32 cellular contexts compared by ENCODE assay signal in genomic region chr20:602357-602970, GRCh38. TPM values are rescaled to one million over a fixed set of nuclear protein-coding genes. Genes with fewer than 3 reads are reported as not detected.
DNase-seq lines count a peak whose midpoint lies in the region; ATAC-seq, FAIRE-seq and TF ChIP-seq lines count a peak whose summit lies in the region.
"Had no signal": no experiment of that assay in that cellular context is flagged by ENCODE, and none has a peak within 500 bp of the region (broad histone marks: within the 10 kb centered on the region; RNA-seq: fewer than 3 reads in every experiment).

No MANE protein-coding gene starts in this region.

- H3K4me3 ChIP-seq in GM23338 = no peak overlapping the region
- H3K4me3 ChIP-seq in gastroesophageal sphincter = no peak overlapping the region
- no peak overlapping the region for H3K4me3 ChIP-seq in trophoblast cell (ENCODE audit: low read depth, low read length)
- H3K4me3 ChIP-seq in small intestine (ENCODE audit: low read depth in 1 of 2, low read length in 2 of 2) = no peak overlapping the region
- no peak overlapping the region for H3K4me3 ChIP-seq in mammary epithelial cell (replicated peaks in 1 of 3; ENCODE audit: insufficient read depth in 1 of 3, low read depth in 2 of 3, low read length in 3 of 3)
- H3K4me3 ChIP-seq: esophagus squamous epithelium, SK-N-MC, vagina had no signal

- H3F3A ChIP-seq in GM23338 (replicated peaks; ENCODE audit: low read depth) = no peaks in the 10 kb centered on the region

- H3K79me2 ChIP-seq in GM23338 (replicated peaks; ENCODE audit: insufficient read depth) = no peaks in the 10 kb centered on the region
- H3K79me2 ChIP-seq in trophoblast cell (ENCODE audit: control insufficient read depth, insufficient read depth, low read length, poor library complexity) = no peaks in the 10 kb centered on the region
- H3K79me2 ChIP-seq in mammary epithelial cell (ENCODE audit: insufficient read depth, low read length) = no peaks in the 10 kb centered on the region

- H3K27ac Mint-ChIP-seq in GM23338 = no peak overlapping the region
- H3K27ac Mint-ChIP-seq: activated T-cell treated with anti-CD3 and anti-CD28 coated beads, Interleukin-2, amount 50 U/mL, for 72 hours; CD4-positive, alpha-beta T cell; endodermal cell; immature natural killer cell; natural killer cell treated with Interleukin-12 subunit alpha and Interleukin-12 subunit beta and Interleukin-15 and Interleukin-18, amount 100 ng/mL, for 72 hours; stimulated activated naive CD8-positive, alpha-beta T cell treated with anti-CD3 and anti-CD28 coated beads, Interleukin-15, Interleukin-2, amounts not matched to agents 100 ng/mL and 50 ng/mL, for 24 hours had no signal

- peaks cover 5% of the 10 kb centered on the region for H3K79me1 ChIP-seq in trophoblast cell (ENCODE audit: low read length)

- no peaks in the 10 kb centered on the region for H3K27me3 ChIP-seq in GM23338 (ENCODE audit: insufficient read depth)
- H3K27me3 ChIP-seq in gastroesophageal sphincter = peaks cover 17% of the 10 kb centered on the region
- no peaks in the 10 kb centered on the region for H3K27me3 ChIP-seq in trophoblast cell (ENCODE audit: insufficient read depth, low read length)
- H3K27me3 ChIP-seq in small intestine (ENCODE audit: control insufficient read depth in 2 of 2, insufficient read depth in 2 of 2, low read length in 2 of 2) = no peaks in the 10 kb centered on the region
- peaks cover 7% of the 10 kb centered on the region for H3K27me3 ChIP-seq in mammary epithelial cell (ENCODE audit: insufficient read depth, low read length)
- H3K27me3 ChIP-seq: vagina had no signal

- FAIRE-seq in small intestine (lab: Jason Lieb, UNC) = no peak
- FAIRE-seq: A204.1, astrocyte, frontal cortex had no signal

- H2BK12ac ChIP-seq in trophoblast cell (ENCODE audit: low read length) = peak overlapping the region; percentile 29

- H2AFZ ChIP-seq in GM23338 (no peak overlapping the region), trophoblast cell (ENCODE audit: insufficient read depth, low read length, poor library complexity) (no peak overlapping the region), mammary epithelial cell (ENCODE audit: low read depth, low read length) (no peak overlapping the region)

- BruUV-seq in mammary epithelial cell (replicated peaks; lab: Mats Ljungman, UMichigan) = no TSS peak

- H3K9me3 Mint-ChIP-seq in GM23338 = no peaks in the 10 kb centered on the region
- H3K9me3 Mint-ChIP-seq: activated T-cell treated with anti-CD3 and anti-CD28 coated beads, Interleukin-2, amount 50 U/mL, for 72 hours; CD4-positive, alpha-beta T cell; endodermal cell; immature natural killer cell; natural killer cell treated with Interleukin-12 subunit alpha and Interleukin-12 subunit beta and Interleukin-15 and Interleukin-18, amount 100 ng/mL, for 72 hours; stimulated activated naive CD8-positive, alpha-beta T cell treated with anti-CD3 and anti-CD28 coated beads, Interleukin-15, Interleukin-2, amounts not matched to agents 100 ng/mL and 50 ng/mL, for 24 hours had no signal

- H3K4me1 Mint-ChIP-seq in GM23338 = no peaks in the 10 kb centered on the region; the same call in 2 of the 3 replicates
- H3K4me1 Mint-ChIP-seq: endodermal cell, immature natural killer cell had no signal

- H3K36me3 ChIP-seq in GM23338 (ENCODE audit: insufficient read depth) = no peaks in the 10 kb centered on the region
- H3K36me3 ChIP-seq in gastroesophageal sphincter = no peaks in the 10 kb centered on the region
- H3K36me3 ChIP-seq in trophoblast cell (ENCODE audit: control insufficient read depth in 1 of 2, insufficient read depth in 2 of 2, low read length in 2 of 2) = no peaks in the 10 kb centered on the region
- no peaks in the 10 kb centered on the region for H3K36me3 ChIP-seq in small intestine (ENCODE audit: control insufficient read depth in 2 of 2, insufficient read depth in 2 of 2, low read length in 2 of 2)
- no peaks in the 10 kb centered on the region for H3K36me3 ChIP-seq in mammary epithelial cell (ENCODE audit: insufficient read depth, low read length)
- H3K36me3 ChIP-seq: esophagus squamous epithelium, vagina had no signal

- H4K8ac ChIP-seq in trophoblast cell (ENCODE audit: low read depth, low read length) = no peak overlapping the region

- H2AK5ac ChIP-seq in trophoblast cell (ENCODE audit: low read length) = no peak overlapping the region

- in situ Hi-C loops in mammary epithelial cell (cut with MboI; ENCODE audit: low sequenced_read_pairs in 2 of 2) = no loop called here

- H3K9ac ChIP-seq in trophoblast cell (ENCODE audit: low read length) (no peak overlapping the region), mammary epithelial cell (ENCODE audit: insufficient read depth, low read length) (no peak overlapping the region)

- H3K9me3 ChIP-seq in gastroesophageal sphincter (no peaks in the 10 kb centered on the region), trophoblast cell (ENCODE audit: insufficient read depth, low read depth, low read length) (peaks cover under 1% of the 10 kb centered on the region), small intestine (ENCODE audit: control insufficient read depth, low read depth) (no peaks in the 10 kb centered on the region), mammary epithelial cell (replicated peaks; ENCODE audit: insufficient read depth, low read length) (no peaks in the 10 kb centered on the region)
- H3K9me3 ChIP-seq: esophagus squamous epithelium, vagina had no signal

- no CpG with 5 or more reads among the region's 8 CpGs for WGBS in gastroesophageal sphincter (ENCODE audit: low coverage in 1 of 2), 2 donors
- WGBS in trophoblast cell (ENCODE audit: extremely low coverage, insufficient coverage, insufficient read length) = no CpG with 5 or more reads among the region's 8 CpGs
- 63 to 67% (median 65%) methylated on average over 8 of the region's 8 CpGs for WGBS in small intestine, 3 donors
- WGBS in mammary epithelial cell (ENCODE audit: low coverage, missing lambda C conversion rate) = 56% methylated on average over 8 of the region's 8 CpGs

- CTCF ChIA-PET in mammary epithelial cell (lab: Charles Lee; ENCODE audit: low non-redundant PET) = no interaction called here

- no peak for TF ChIP-seq EP300 in gastroesophageal sphincter (IDR thresholded peaks at IDR 0.05)

- H3K27ac ChIP-seq in GM23338 (ENCODE audit: low read depth) (no peak overlapping the region), gastroesophageal sphincter (peak overlapping the region in 2 of 4 donors; percentile 43 to 52), trophoblast cell (ENCODE audit: low read depth, low read length) (no peak overlapping the region), small intestine (ENCODE audit: low read depth in 1 of 2, low read length in 1 of 2) (no peak overlapping the region), mammary epithelial cell (ENCODE audit: insufficient read depth, low read depth, low read length) (no peak overlapping the region)
- H3K27ac ChIP-seq: esophagus squamous epithelium, HL-60, SK-N-MC, vagina had no signal

- dilution Hi-C loops in mammary epithelial cell (cut with HindIII; ENCODE audit: low sequenced_read_pairs) = loop anchor here (5.0 kb wide), 1 partner anchor 80 kb away; no protein-coding TSS in a partner anchor

- H3K4me2 ChIP-seq in GM23338 (no peak overlapping the region), trophoblast cell (ENCODE audit: low read length) (no peak overlapping the region), mammary epithelial cell (ENCODE audit: insufficient read depth, low read depth, low read length) (no peak overlapping the region)

- H3K4me1 ChIP-seq in GM23338 (ENCODE audit: insufficient read depth) (no peaks in the 10 kb centered on the region), gastroesophageal sphincter (no peaks in the 10 kb centered on the region), trophoblast cell (ENCODE audit: control insufficient read depth in 1 of 2, insufficient read depth in 2 of 2, low read length in 2 of 2) (peaks cover 14 to 17% of the 10 kb centered on the region in 2 experiments), small intestine (ENCODE audit: control insufficient read depth in 2 of 2, insufficient read depth in 1 of 2, low read depth in 1 of 2, low read length in 1 of 2) (no peaks in the 10 kb centered on the region), mammary epithelial cell (ENCODE audit: insufficient read depth, low read length) (no peaks in the 10 kb centered on the region)
- H3K4me1 ChIP-seq: esophagus squamous epithelium, vagina had no signal

- no peak overlapping the region for H4K12ac ChIP-seq in trophoblast cell (ENCODE audit: low read depth, low read length)

- H3K18ac ChIP-seq in trophoblast cell (ENCODE audit: low read length) = no peak overlapping the region

- intact Hi-C loops in mammary epithelial cell (cut with micrococcal nuclease) = no loop called here

- H3K14ac ChIP-seq in trophoblast cell (ENCODE audit: low read length) = no peak overlapping the region

- DNase-seq in GM23338 (ENCODE audit: low spot score) = no peak
- no peak for DNase-seq in left lobe of liver (ENCODE audit: low spot score)
- DNase-seq in trophoblast cell = no peak
- DNase-seq in NCI-H774 (lab: John Stamatoyannopoulos, UW) = no peak
- no peak for DNase-seq in small intestine
- DNase-seq in mammary epithelial cell = no peak
- DNase-seq: activated CD4-positive, alpha-beta T cell treated with anti-CD3 and anti-CD28 coated beads, Interleukin-2, amount 50 U/mL, for 4 hours; activated T-cell treated with anti-CD3 and anti-CD28 coated beads, Interleukin-2, amount 50 U/mL, for 72 hours; caudate nucleus; CD4-positive, alpha-beta T cell; endodermal cell; esophagus squamous epithelium; GOT3; immature natural killer cell; NCI-H1417; NCI-H2029; NCI-H524; stimulated activated CD8-positive, alpha-beta memory T cell treated with anti-CD3 and anti-CD28 coated beads, Interleukin-4, amount 100 ng/mL, for 48 hours had no signal

- H3K36me3 Mint-ChIP-seq in GM23338 (ENCODE audit: low read depth) = no peaks in the 10 kb centered on the region
- H3K36me3 Mint-ChIP-seq: immature natural killer cell; natural killer cell treated with Interleukin-12 subunit alpha and Interleukin-12 subunit beta and Interleukin-15 and Interleukin-18, amount 100 ng/mL, for 72 hours had no signal

- H2BK5ac ChIP-seq in trophoblast cell (ENCODE audit: low read depth, low read length, poor library complexity) = no peak overlapping the region

- ATAC-seq in GM23338 (peak; percentile 35; the same call in 2 of the 3 replicates), gastroesophageal sphincter (peak; percentile 42), left lobe of liver (peak; percentile 64), HG02852 (IDR thresholded peaks at IDR 0.05; ENCODE audit: unreplicated experiment) (no peak)
- ATAC-seq: activated CD4-positive, CD25-positive, alpha-beta regulatory T cell treated with anti-CD3 and anti-CD28 coated beads, Interleukin-2, amount 50 U/mL, for 24 hours; activated T-cell treated with anti-CD3 and anti-CD28 coated beads, Interleukin-2, amount 50 U/mL, for 72 hours; natural killer cell treated with Interleukin-12 subunit alpha and Interleukin-12 subunit beta and Interleukin-15 and Interleukin-18, amount 100 ng/mL, for 72 hours had no signal

- no peaks in the 10 kb centered on the region for H4K20me1 ChIP-seq in GM23338 (replicated peaks; ENCODE audit: insufficient read depth)
- H4K20me1 ChIP-seq in mammary epithelial cell (ENCODE audit: insufficient read depth, low read length) = no peaks in the 10 kb centered on the region

- H3K23ac ChIP-seq in trophoblast cell (ENCODE audit: low read length) = no peak overlapping the region

- H4K91ac ChIP-seq in trophoblast cell (ENCODE audit: low read depth, low read length) = no peak overlapping the region

- peaks cover 10% of the 10 kb centered on the region for H3K27me3 Mint-ChIP-seq in GM23338 (ENCODE audit: insufficient read depth, low read depth, poor library complexity)
- H3K27me3 Mint-ChIP-seq: natural killer cell treated with Interleukin-12 subunit alpha and Interleukin-12 subunit beta and Interleukin-15 and Interleukin-18, amount 100 ng/mL, for 72 hours had no signal

- no peak for TF ChIP-seq CTCF in GM23338 (conservative IDR thresholded peaks at IDR 0.05; ENCODE audit: low read depth in 2 of 2)
- no peak for TF ChIP-seq CTCF in gastroesophageal sphincter (IDR thresholded peaks at IDR 0.05)
- TF ChIP-seq CTCF in mammary epithelial cell (conservative IDR thresholded peaks at IDR 0.05 in 1 of 2, IDR thresholded peaks at IDR 0.05 in 1 of 2; ENCODE audit: extremely low read depth in 1 of 2, insufficient read depth in 1 of 2, low read depth in 1 of 2, low read length in 2 of 2) = no peak

- no peak for TF ChIP-seq POLR2A in gastroesophageal sphincter (IDR thresholded peaks at IDR 0.05)

- H3K4me3 Mint-ChIP-seq in GM23338 = no peak overlapping the region
- H3K4me3 Mint-ChIP-seq: activated T-cell treated with anti-CD3 and anti-CD28 coated beads, Interleukin-2, amount 50 U/mL, for 72 hours; CD4-positive, alpha-beta T cell; endodermal cell; immature natural killer cell; natural killer cell treated with Interleukin-12 subunit alpha and Interleukin-12 subunit beta and Interleukin-15 and Interleukin-18, amount 100 ng/mL, for 72 hours; stimulated activated naive CD8-positive, alpha-beta T cell treated with anti-CD3 and anti-CD28 coated beads, Interleukin-15, Interleukin-2, amounts not matched to agents 100 ng/mL and 50 ng/mL, for 24 hours had no signal

- no peak overlapping the region for H2BK120ac ChIP-seq in trophoblast cell (ENCODE audit: insufficient read depth, low read length, poor library complexity)

- no peak overlapping the region for H3K4ac ChIP-seq in trophoblast cell (ENCODE audit: low read depth, low read length)

- no peaks in the 10 kb centered on the region for H3K9me2 ChIP-seq in GM23338 (ENCODE audit: insufficient read depth)

RNA-seq across cellular contexts. Expression of gene TCF15, which starts 7.6 kb away (rescaled TPM):
- total RNA-seq in GM23338 (2014; rRNA removed; shearing (Covaris generic)) = 2.0 and 3.8 TPM in 2 replicates
- polyA plus RNA-seq in GM23338 (2016; fragmentation: Nextera tagmentation; extraction: Ambion mirVana) (4.0 and 4.2 TPM in 2 replicates), small intestine (under 1 TPM in 1 of 3 donors, not detected in 2; 0.21 TPM), mammary epithelial cell (not detected)
- total RNA-seq in gastroesophageal sphincter (1 to 10 TPM in 3 of 4 donors, not detected in 1; 3.0 to 6.6 (median 4.5) TPM), left lobe of liver (not detected), mammary epithelial cell (not detected)
- polyA plus RNA-seq in trophoblast cell (2013) = 1.1 and 1.3 TPM in 2 replicates
- polyA minus RNA-seq in mammary epithelial cell = not detected
- total RNA-seq: activated T-cell treated with anti-CD3 and anti-CD28 coated beads, Interleukin-2, amount 50 U/mL, for 72 hours; astrocyte; CD4-positive, alpha-beta T cell; esophagus squamous epithelium; osteocyte; renal cortical epithelial cell; T-helper 1 cell treated with Interleukin-12 subunit alpha and Interleukin-12 subunit beta and Interleukin-4 antibody, amounts not matched to agents 30 ng/mL and 1 ng/mL, for 36 hours; vagina had no signal
- polyA plus RNA-seq: immature natural killer cell had no signal

RNA-seq across cellular contexts. Expression of gene SRXN1, which starts 50.5 kb away (rescaled TPM):
- 18.6 and 26.6 TPM in 2 replicates for total RNA-seq in GM23338 (2014; rRNA removed; shearing (Covaris generic))
- polyA plus RNA-seq in GM23338 (2016; fragmentation: Nextera tagmentation; extraction: Ambion mirVana) (8.0 and 8.4 TPM in 2 replicates), small intestine (10 to 100 TPM; 30.3 to 33.2 (median 31.5) TPM), mammary epithelial cell (47.4 TPM)
- total RNA-seq in gastroesophageal sphincter (10 to 100 TPM; 36.9 to 57.1 (median 38.0) TPM), left lobe of liver (15.7 TPM), mammary epithelial cell (10 to 100 TPM; 49.9 to 68.0 TPM)
- polyA plus RNA-seq in trophoblast cell (2013) = 22.9 and 25.4 TPM in 2 replicates
- polyA minus RNA-seq in mammary epithelial cell = 39.1 TPM

RNA-seq across cellular contexts. Expression of gene CSNK2A1, which starts 58.9 kb away (rescaled TPM):
- 244 and 252 TPM in 2 replicates for total RNA-seq in GM23338 (2014; rRNA removed; shearing (Covaris generic))
- polyA plus RNA-seq in GM23338 (2016; fragmentation: Nextera tagmentation; extraction: Ambion mirVana) (73.2 and 85.1 TPM in 2 replicates), small intestine (10 to 100 TPM; 24.0 to 38.6 (median 29.1) TPM), mammary epithelial cell (94.6 TPM)
- total RNA-seq in gastroesophageal sphincter (100 to 1,000 TPM in 2 of 4 donors, 10 to 100 TPM in 2; 69.1 to 109 (median 92.2) TPM), left lobe of liver (33.6 TPM), mammary epithelial cell (100 to 1,000 TPM; 153 to 183 TPM)
- 150 and 154 TPM in 2 replicates for polyA plus RNA-seq in trophoblast cell (2013)
- 154 TPM for polyA minus RNA-seq in mammary epithelial cell
